In genomic region chr12:31053944-31054343, GRCh38 we compare ENCODE assay signal across 8 cellular contexts. TPM values are rescaled to one million over a fixed set of nuclear protein-coding genes. Genes with fewer than 3 reads are reported as not detected.
DNase-seq lines count a peak whose midpoint lies in the region; ATAC-seq, FAIRE-seq and TF ChIP-seq lines count a peak whose summit lies in the region.
"Not testable (repeated sequence)": the region's sequence is repeated elsewhere in the genome, so short reads cannot be mapped to it uniquely, and the experiment has no call there.

No MANE protein-coding gene starts in this region.

- not testable (repeated sequence) for H3K27me3 Mint-ChIP-seq in brain

- DNase-seq in GM18507 (ENCODE audit: extremely low spot score, insufficient read length, low read depth); right lobe of liver; testis: not testable (repeated sequence)
- DNase-seq in NAMALWA (ENCODE audit: low spot score): peak; percentile 36
- peak; percentile 49 for DNase-seq in PC-3
- peak; percentile 17 for DNase-seq in fibroblast of gingiva (ENCODE audit: low read depth)

- not testable (repeated sequence) for H3K4me3 ChIP-seq in PC-3 (ENCODE audit: low read length); right lobe of liver; testis

- not testable (repeated sequence) for H3K36me3 Mint-ChIP-seq in brain

- H3K4me1 Mint-ChIP-seq in brain: peaks cover 20% of the 10 kb centered on the region

- not testable (repeated sequence) for H3K79me2 ChIP-seq in PC-3 (ENCODE audit: low read length)

- not testable (repeated sequence) for H3K9ac ChIP-seq in PC-3 (ENCODE audit: low read length)

- not testable (repeated sequence) for H3K4me2 ChIP-seq in PC-3 (ENCODE audit: low read length)

- TF ChIP-seq CTCF in C4-2B (conservative IDR thresholded peaks at IDR 0.05) (peak; percentile 38), PC-3 (conservative IDR thresholded peaks at IDR 0.05; ENCODE audit: low read depth, low read length) (peak; percentile 53; the same call in 1 of the 2 replicates), brain (conservative IDR thresholded peaks at IDR 0.05) (peak; percentile 40 to 58), right lobe of liver (IDR thresholded peaks at IDR 0.05) (peak in 3 of 4 donors; percentile 14 to 21 (median 17)), testis (IDR thresholded peaks at IDR 0.05) (peak in 2 of 3 experiments; percentile 7 to 20)

- not testable (repeated sequence) for H2AFZ ChIP-seq in PC-3 (ENCODE audit: low read length)

- not testable (repeated sequence) for H3F3A ChIP-seq in PC-3 (ENCODE audit: low read length, unreplicated experiment)

- not testable (repeated sequence) for BruUV-seq in PC-3 (replicated peaks; lab: Mats Ljungman, UMichigan)

- H4K20me1 ChIP-seq in PC-3 (ENCODE audit: low read length): not testable (repeated sequence)

- TF ChIP-seq POLR2A in right lobe of liver (IDR thresholded peaks at IDR 0.05); testis (IDR thresholded peaks at IDR 0.05): not testable (repeated sequence)

- H3K9me2 ChIP-seq in PC-3 (replicated peaks; ENCODE audit: low read length): not testable (repeated sequence)

- POLR2A ChIA-PET in PC-3 (lab: Charles Lee; ENCODE audit: unreplicated experiment): interaction anchor here (0.6 kb wide), 1 partner anchor 218 kb away, joined by 7 read pairs; no protein-coding TSS in a partner anchor

- CTCF ChIA-PET in PC-3 (lab: Charles Lee): interaction anchor here (0.6 kb wide), 1 partner anchor 68 kb away, joined by 4 read pairs; no protein-coding TSS in a partner anchor

- peak; percentile 37; the same call in 1 of the 2 replicates for ATAC-seq in PC-3
- ATAC-seq in right lobe of liver: not testable (repeated sequence)

- peaks cover 16% of the 10 kb centered on the region for H3K4me1 ChIP-seq in PC-3 (ENCODE audit: insufficient read depth, low read length)
- not testable (repeated sequence) for H3K4me1 ChIP-seq in right lobe of liver, testis

- H3K27ac ChIP-seq in C4-2B; PC-3 (ENCODE audit: low read length); right lobe of liver; testis: not testable (repeated sequence)

- not testable (repeated sequence) for H3K9me3 Mint-ChIP-seq in brain

- H3K27ac Mint-ChIP-seq in brain: peak overlapping the region in 1 of 5 experiments; percentile 71

- not testable (repeated sequence) for H3K27me3 ChIP-seq in PC-3 (ENCODE audit: low read length); right lobe of liver; testis

- not testable (repeated sequence) for H3K9me3 ChIP-seq in PC-3 (ENCODE audit: low read length); right lobe of liver; testis

- H3K36me3 ChIP-seq in PC-3 (ENCODE audit: low read depth, low read length); right lobe of liver; testis (ENCODE audit: low read depth, missing control alignments): not testable (repeated sequence)

- 78% methylated on average over 1 of the region's 1 CpG for WGBS in right lobe of liver (ENCODE audit: insufficient coverage, low coverage, low lambda C conversion rate, missing lambda C conversion rate)
- 71 to 74% methylated on average over 1 of the region's 1 CpG for WGBS in testis, 2 donors

- not testable (repeated sequence) for H3K4me3 Mint-ChIP-seq in brain

- intact Hi-C loops in PC-3 (cut with micrococcal nuclease): loop anchor here (1.0 kb wide), 1 partner anchor 203 kb away; no protein-coding TSS in a partner anchor
- intact Hi-C loops in right lobe of liver (cut with DNase I); testis (cut with DNase I; ENCODE audit: low total_unique reads): not testable (repeated sequence)

- FAIRE-seq in GM18507 (lab: Jason Lieb, UNC): peak; percentile 36

RNA-seq across cellular contexts. Expression of gene DDX11, which starts 19.7 kb away (rescaled TPM):
- total RNA-seq in PC-3 (2014; rRNA removed) (53.8 and 72.2 TPM in 2 replicates), right lobe of liver (10 to 100 TPM in 4 of 6 experiments, 1 to 10 TPM in 2; 5.0 to 19.2 (median 13.5) TPM), testis (10 to 100 TPM; 49.6 to 63.1 TPM)
- polyA plus RNA-seq in brain (ENCODE audit: insufficient read depth, low read depth, low replicate concordance) (33.7 TPM), testis (ENCODE audit: insufficient read depth, low read depth, low replicate concordance) (19.7 TPM)
